Comparison of ENCODE assay signal across 8 cellular contexts in genomic region chr5:137778772-137779564, GRCh38. TPM values are rescaled to one million over a fixed set of nuclear protein-coding genes. Genes with fewer than 3 reads are reported as not detected.
DNase-seq lines count a peak whose midpoint lies in the region; ATAC-seq, FAIRE-seq and TF ChIP-seq lines count a peak whose summit lies in the region.

No MANE protein-coding gene starts in this region.

- H3K4me3 ChIP-seq in ascending aorta, result no peak overlapping the region
- H3K4me3 ChIP-seq in kidney (ENCODE audit: low read length in 2 of 2), result no peak overlapping the region

- no peaks in the 10 kb centered on the region for H3K9me3 Mint-ChIP-seq in activated naive CD4-positive, alpha-beta T cell treated with anti-CD3 and anti-CD28 coated beads for 36 hours

- no peak overlapping the region for H3K27ac ChIP-seq in ascending aorta
- no peak overlapping the region for H3K27ac ChIP-seq in kidney (ENCODE audit: low read depth in 2 of 2, low read length in 2 of 2)

- H3K4me1 ChIP-seq in ascending aorta (no peaks in the 10 kb centered on the region), kidney (ENCODE audit: control insufficient read depth in 1 of 2, insufficient read depth in 1 of 2, low read depth in 1 of 2, low read length in 2 of 2) (no peaks in the 10 kb centered on the region)

- no peaks in the 10 kb centered on the region for H3K9me3 ChIP-seq in ascending aorta
- no peaks in the 10 kb centered on the region for H3K9me3 ChIP-seq in kidney (ENCODE audit: control insufficient read depth in 1 of 2, low read length in 2 of 2)

- DNase-seq in DMS 273 (lab: John Stamatoyannopoulos, UW; ENCODE audit: unreplicated experiment) (peak; percentile 75), DMS 273 treated with DMSO at 0.1 percent for 48 hours (lab: John Stamatoyannopoulos, UW) (no peak), MV-4-11 (lab: John Stamatoyannopoulos, UW) (peak; percentile 2), ascending aorta (ENCODE audit: low spot score in 2 of 2) (no peak), kidney (no peak), COLO668 (lab: John Stamatoyannopoulos, UW; ENCODE audit: unreplicated experiment) (no peak)
- DNase-seq in activated naive CD4-positive, alpha-beta T cell treated with anti-CD3 and anti-CD28 coated beads for 36 hours, result no peak

- no peaks in the 10 kb centered on the region for H3K27me3 ChIP-seq in ascending aorta

- H3K36me3 ChIP-seq in ascending aorta (no peaks in the 10 kb centered on the region), kidney (ENCODE audit: control insufficient read depth in 1 of 2, insufficient read depth in 2 of 2, low read length in 2 of 2) (no peaks in the 10 kb centered on the region)

- H3K36me3 Mint-ChIP-seq in activated naive CD4-positive, alpha-beta T cell treated with anti-CD3 and anti-CD28 coated beads for 36 hours (ENCODE audit: low read depth), result no peaks in the 10 kb centered on the region

- TF ChIP-seq CTCF in ascending aorta (IDR thresholded peaks at IDR 0.05) (peak; percentile 73 to 86 (median 79)), kidney (IDR thresholded peaks at IDR 0.05; ENCODE audit: borderline replicate concordance, extremely low read depth, insufficient read depth) (peak; percentile 78)

- CTCF ChIA-PET in activated naive CD4-positive, alpha-beta T cell treated with anti-CD3 and anti-CD28 coated beads for 36 hours (lab: Charles Lee), result interaction anchor here (0.6 to 3.3 kb wide), 50 partner anchors 15 to 401 kb away, joined by 3 to 35 read pairs (median 4); partner anchors contain the start of genes FAM13B and PKD2L2

- no peak overlapping the region for H3K9ac ChIP-seq in kidney (ENCODE audit: low read length in 2 of 2)

- peak; percentile 92 for FAIRE-seq in kidney (lab: Jason Lieb, UNC)

- no peak overlapping the region for H3K4me3 Mint-ChIP-seq in activated naive CD4-positive, alpha-beta T cell treated with anti-CD3 and anti-CD28 coated beads for 36 hours

- no peaks in the 10 kb centered on the region for H3K27me3 Mint-ChIP-seq in activated naive CD4-positive, alpha-beta T cell treated with anti-CD3 and anti-CD28 coated beads for 36 hours (ENCODE audit: low read depth)

- ATAC-seq in GM18870 (IDR thresholded peaks at IDR 0.05; ENCODE audit: unreplicated experiment), result no peak

- no peaks in the 10 kb centered on the region for H3K4me1 Mint-ChIP-seq in activated naive CD4-positive, alpha-beta T cell treated with anti-CD3 and anti-CD28 coated beads for 36 hours (ENCODE audit: low read depth)

- no peak overlapping the region for H3K27ac Mint-ChIP-seq in activated naive CD4-positive, alpha-beta T cell treated with anti-CD3 and anti-CD28 coated beads for 36 hours

- intact Hi-C loops in ascending aorta (cut with DNase I), result loop anchor here (1.0 kb wide), 1 partner anchor 43 kb away; no protein-coding TSS in a partner anchor
- intact Hi-C loops in kidney (cut with DNase I), result loop anchor here (10.0 kb wide), 1 partner anchor 256 kb away; the partner anchor contains the start of gene FAM13B
- intact Hi-C loops in activated naive CD4-positive, alpha-beta T cell treated with anti-CD3 and anti-CD28 coated beads for 36 hours (cut with micrococcal nuclease), result loop anchor here (1.0 kb wide), 3 partner anchors 257 to 354 kb away; no protein-coding TSS in a partner anchor

RNA-seq across cellular contexts. Expression of gene HNRNPA0, which starts 24.8 kb away (rescaled TPM):
- total RNA-seq in ascending aorta, result 8.6 TPM
- 28.3 TPM for total RNA-seq in kidney
- 16.0 TPM for polyA plus RNA-seq in kidney (ENCODE audit: insufficient read depth, low read depth, low replicate concordance)
- total RNA-seq in activated naive CD4-positive, alpha-beta T cell treated with anti-CD3 and anti-CD28 coated beads for 36 hours, result 10 to 100 TPM; 27.2 to 28.6 TPM

RNA-seq across cellular contexts. Expression of gene KLHL3, which starts 43.1 kb away (rescaled TPM):
- total RNA-seq in ascending aorta, result 7.5 TPM
- 15.0 TPM for total RNA-seq in kidney
- polyA plus RNA-seq in kidney (ENCODE audit: insufficient read depth, low read depth, low replicate concordance), result 8.6 TPM
- total RNA-seq in activated naive CD4-positive, alpha-beta T cell treated with anti-CD3 and anti-CD28 coated beads for 36 hours, result 1 to 10 TPM; 1.7 to 2.0 TPM

Comparison
In these comparisons a context has a peak if more than half of its experiments do, and no peak if none do; other contexts are left out.
1. DNase-seq: peak in DMS 273 (single experiment) and MV-4-11 (single experiment); none in DMS 273 treated with DMSO at 0.1 percent for 48 hours (single experiment), ascending aorta (0 of 2), kidney (single experiment), activated naive CD4-positive, alpha-beta T cell treated with anti-CD3 and anti-CD28 coated beads for 36 hours (single experiment) and COLO668 (single experiment).